In genomic region chr12:2805146-2805525, GRCh38 we compare ENCODE assay signal across 13 cellular contexts.
DNase-seq lines count a peak whose midpoint lies in the region; ATAC-seq and TF ChIP-seq lines count a peak whose summit lies in the region.
"Had no signal": no experiment of that assay in that cellular context is flagged by ENCODE, and none has a peak within 500 bp of the region (broad histone marks: within the 10 kb centered on the region; RNA-seq: fewer than 3 reads in every experiment).

No MANE protein-coding gene starts in this region.

- no peaks in the 10 kb centered on the region for H3K9me3 Mint-ChIP-seq in nephron progenitor cell

- peaks cover 9% of the 10 kb centered on the region for H3K4me1 Mint-ChIP-seq in nephron progenitor cell

- peaks cover 59% of the 10 kb centered on the region for H3K36me3 Mint-ChIP-seq in nephron progenitor cell (ENCODE audit: low read depth)

- no peaks in the 10 kb centered on the region for H3K27me3 Mint-ChIP-seq in nephron progenitor cell (ENCODE audit: low read depth, poor library complexity)

- H3K27ac ChIP-seq in brain microvascular endothelial cell: peak overlapping the region; percentile 70
- H3K27ac ChIP-seq: foreskin keratinocyte had no signal

- in situ Hi-C loops in brain microvascular endothelial cell (cut with HindIII; ENCODE audit: low pct_ligation_motif_present, low sequenced_read_pairs): no loop called here

- peak overlapping the region; percentile 52 for H3K27ac Mint-ChIP-seq in nephron progenitor cell

- no peak overlapping the region for H3K4me3 ChIP-seq in brain microvascular endothelial cell (ENCODE audit: low read depth, low read length)
- H3K4me3 ChIP-seq in foreskin fibroblast (ENCODE audit: low read depth in 1 of 2, low read length in 2 of 2): no peak overlapping the region
- H3K4me3 ChIP-seq: tibial nerve had no signal

- no peak for TF ChIP-seq CTCF in brain microvascular endothelial cell (IDR thresholded peaks at IDR 0.05; ENCODE audit: low read depth, low read length, missing control alignments)
- no peak for TF ChIP-seq CTCF in nephron progenitor cell (IDR thresholded peaks at IDR 0.05)
- TF ChIP-seq CTCF in foreskin fibroblast (IDR thresholded peaks at IDR 0.05; ENCODE audit: low read depth, low read length): no peak

- DNase-seq in AG08395 (ENCODE audit: low spot score) (peak; percentile 20), EH (ENCODE audit: low read depth) (peak; percentile 81), brain microvascular endothelial cell (peak; percentile 29), nephron progenitor cell (no peak), foreskin fibroblast (no peak), NOMO-1 treated with DMSO at 0.1 percent for 48 hours (lab: John Stamatoyannopoulos, UW; ENCODE audit: unreplicated experiment) (no peak)
- DNase-seq: activated CD4-positive, alpha-beta T cell treated with anti-CD3 and anti-CD28 coated beads for 4 hours; activated naive CD4-positive, alpha-beta T cell treated with anti-CD3 and anti-CD28 coated beads, Interleukin-2, amount 50 U/mL, for 16 hours; foreskin keratinocyte; NCI-H2081 treated with DMSO at 0.1 percent for 48 hours; NCI-H510A treated with DMSO at 0.1 percent for 48 hours had no signal

- H3K27me3 ChIP-seq in brain microvascular endothelial cell (replicated peaks): no peaks in the 10 kb centered on the region
- H3K27me3 ChIP-seq: foreskin keratinocyte, tibial nerve had no signal

- H3K4me3 Mint-ChIP-seq in nephron progenitor cell: no peak overlapping the region

- H3K36me3 ChIP-seq in brain microvascular endothelial cell (replicated peaks): peaks cover 33% of the 10 kb centered on the region

- no peak for ATAC-seq in HG02970 (IDR thresholded peaks at IDR 0.05; ENCODE audit: low FRiP score, unreplicated experiment)
- ATAC-seq: foreskin keratinocyte had no signal

Comparison
In these comparisons a context has a peak if more than half of its experiments do, and no peak if none do; other contexts are left out.
1. DNase-seq: peak in AG08395 (single experiment), EH (single experiment) and brain microvascular endothelial cell (single experiment); none in nephron progenitor cell (single experiment), foreskin fibroblast (0 of 2) and NOMO-1 treated with DMSO at 0.1 percent for 48 hours (single experiment).